ENCODE assay signal across 3 cellular contexts in genomic region chr1:162471290-162471853, GRCh38.
A peak's percentile ranks its signal among the peaks of the same experiment; 100 is the strongest.
TF ChIP-seq lines count a peak whose summit lies in the region.

No MANE protein-coding gene starts in this region.

TF ChIP-seq in GM23338, 12 proteins besides CTCF, POLR2A, EP300 and RAD21 (continues in another document):
- no peak for TF ChIP-seq EZH2 (IDR thresholded peaks at IDR 0.05; ENCODE audit: low read depth, unreplicated experiment)
- TF ChIP-seq ZNF331 (CRISPR knock-in tag; IDR thresholded peaks at IDR 0.05; ENCODE audit: low read depth) = no peak
- no peak for TF ChIP-seq REST (IDR thresholded peaks at IDR 0.05; ENCODE audit: unreplicated experiment)
- TF ChIP-seq ZNF114 (CRISPR knock-in tag; IDR thresholded peaks at IDR 0.05) = no peak
- no peak for TF ChIP-seq NANOG (IDR thresholded peaks at IDR 0.05; ENCODE audit: borderline replicate concordance)
- no peak for TF ChIP-seq ETS1 (IDR thresholded peaks at IDR 0.05)
- no peak for TF ChIP-seq JUNB (IDR thresholded peaks at IDR 0.05; ENCODE audit: unreplicated experiment)
- TF ChIP-seq CREB1 (CRISPR knock-in tag; IDR thresholded peaks at IDR 0.05; ENCODE audit: low read depth) = no peak
- no peak for TF ChIP-seq POLR2AphosphoS5 (IDR thresholded peaks at IDR 0.05; ENCODE audit: low read depth)

TF ChIP-seq in IMR-90, 13 proteins besides CTCF, POLR2A, EP300 and RAD21:
- TF ChIP-seq BHLHE40 (IDR thresholded peaks at IDR 0.05; ENCODE audit: low read depth, low read length) = no peak
- no peak for TF ChIP-seq RCOR1 (IDR thresholded peaks at IDR 0.05; ENCODE audit: insufficient replicate concordance, low read length)
- TF ChIP-seq CHD1 (IDR thresholded peaks at IDR 0.05; ENCODE audit: low read depth, low read length) = no peak
- no peak for TF ChIP-seq MXI1 (IDR thresholded peaks at IDR 0.05; ENCODE audit: borderline replicate concordance, low read depth, low read length)
- no peak for TF ChIP-seq FOS (IDR thresholded peaks at IDR 0.05; ENCODE audit: low read depth, low read length)
- TF ChIP-seq SMC3 (IDR thresholded peaks at IDR 0.05; ENCODE audit: low read depth, low read length) = no peak
- no peak for TF ChIP-seq NFE2L2 (IDR thresholded peaks at IDR 0.05; ENCODE audit: low read depth, low read length)
- no peak for TF ChIP-seq ELK1 (IDR thresholded peaks at IDR 0.05; ENCODE audit: borderline replicate concordance, low read depth, low read length)
- TF ChIP-seq CEBPB (IDR thresholded peaks at IDR 0.05; ENCODE audit: low read depth, low read length) = no peak
- no peak for TF ChIP-seq RFX5 (IDR thresholded peaks at IDR 0.05; ENCODE audit: low read depth, low read length)
- TF ChIP-seq MAFK (IDR thresholded peaks at IDR 0.05; ENCODE audit: low read depth, low read length) = no peak
- no peak for TF ChIP-seq USF2 (IDR thresholded peaks at IDR 0.05; ENCODE audit: low read depth, low read length)
- TF ChIP-seq MAZ (IDR thresholded peaks at IDR 0.05; ENCODE audit: borderline replicate concordance, low read depth, low read length) = no peak

TF ChIP-seq in H1, 55 proteins besides CTCF, POLR2A, EP300 and RAD21:
- TF ChIP-seq PHF8 (conservative IDR thresholded peaks at IDR 0.05; ENCODE audit: low read depth, low read length) = no peak
- TF ChIP-seq ASH2L (IDR thresholded peaks at IDR 0.05; ENCODE audit: low read length) = peak; percentile 60
- TF ChIP-seq TAF1 (IDR thresholded peaks at IDR 0.05; ENCODE audit: low read depth, low read length) = peak; percentile 59; the same call in 1 of the 2 replicates
- TF ChIP-seq MAX (IDR thresholded peaks at IDR 0.05) = peak; percentile 83
- peak; percentile 49; the same call in 1 of the 2 replicates for TF ChIP-seq SP1 (IDR thresholded peaks at IDR 0.05; ENCODE audit: low read depth, low read length)
- TF ChIP-seq CEBPB (IDR thresholded peaks at IDR 0.05; ENCODE audit: low read depth, low read length) = 0 out of 2 replicates have a peak, but pooled peaks have one; percentile 8
- TF ChIP-seq SIRT6 (IDR thresholded peaks at IDR 0.05; ENCODE audit: low read length) = no peak
